Comparison of ENCODE assay signal across 9 cellular contexts in the genomic region with DNA sequence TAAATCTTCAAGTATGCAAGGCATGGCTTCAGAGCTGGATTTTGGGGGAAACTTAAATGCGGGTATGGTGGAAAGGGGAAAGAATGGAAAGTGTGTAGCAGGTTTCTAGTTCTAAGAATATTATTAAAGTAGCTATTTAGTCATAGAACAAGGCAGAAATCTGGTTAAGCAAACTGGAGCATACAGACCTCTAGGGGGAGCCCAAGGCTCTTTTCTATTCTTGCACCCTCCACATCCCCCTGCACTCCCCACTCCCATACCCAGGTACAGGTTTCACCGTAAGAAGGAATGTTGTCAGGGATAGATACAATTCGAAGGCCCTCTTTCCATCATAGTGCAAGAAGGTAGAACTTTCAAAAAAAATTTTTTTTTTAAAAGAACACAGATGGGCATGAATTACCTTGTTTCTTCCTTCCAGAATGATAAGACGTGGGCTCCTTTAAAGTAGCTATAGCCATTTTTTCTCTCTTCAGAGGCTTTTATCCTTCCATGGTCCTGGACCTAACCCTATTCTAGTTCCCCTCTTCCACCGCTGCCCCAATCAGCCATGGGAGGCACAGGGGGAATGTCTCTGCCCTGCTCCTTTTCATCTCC. TPM values are rescaled to one million over a fixed set of nuclear protein-coding genes. Genes with fewer than 3 reads are reported as not detected.
DNase-seq lines count a peak whose midpoint lies in the region; ATAC-seq and TF ChIP-seq lines count a peak whose summit lies in the region.
"Had no signal": no experiment of that assay in that cellular context is flagged by ENCODE, and none has a peak within 500 bp of the region (broad histone marks: within the 10 kb centered on the region; RNA-seq: fewer than 3 reads in every experiment).

No MANE protein-coding gene starts in this region.

- peak overlapping the region; percentile 41; the same call in 1 of the 2 replicates for H3K27ac ChIP-seq in VCaP
- no peak overlapping the region for H3K27ac ChIP-seq in CD8-positive, alpha-beta memory T cell (ENCODE audit: low read depth, low read length)
- H3K27ac ChIP-seq: upper lobe of left lung had no signal

- DNase-seq in stimulated activated CD4-positive, alpha-beta T cell treated with anti-CD3 and anti-CD28 coated beads, Interleukin-2, amount 100 ng/mL, for 48 hours, result peak; percentile 1
- no peak for DNase-seq in stimulated activated CD4-positive, alpha-beta T cell treated with anti-CD3 and anti-CD28 coated beads, Interleukin-4, amount 100 ng/mL, for 24 hours
- DNase-seq in NCI-H1092 (lab: John Stamatoyannopoulos, UW) (peak; percentile 34), iPS-NIHi11 (ENCODE audit: low spot score) (peak; percentile 71), amniotic stem cell (lab: John Stamatoyannopoulos, UW) (no peak)
- DNase-seq in CD8-positive, alpha-beta memory T cell, result no peak
- DNase-seq: upper lobe of left lung had no signal

- CTCF ChIA-PET in CD8-positive, alpha-beta memory T cell (lab: Charles Lee), result no interaction called here

- no peaks in the 10 kb centered on the region for H3K36me3 Mint-ChIP-seq in CD8-positive, alpha-beta memory T cell

- no peaks in the 10 kb centered on the region for H3K4me1 ChIP-seq in CD8-positive, alpha-beta memory T cell (ENCODE audit: insufficient read depth, low read length)
- H3K4me1 ChIP-seq: upper lobe of left lung had no signal

- no peaks in the 10 kb centered on the region for H3K36me3 ChIP-seq in CD8-positive, alpha-beta memory T cell (ENCODE audit: insufficient read depth, low read length)
- H3K36me3 ChIP-seq: upper lobe of left lung had no signal

- ATAC-seq in HG02571 (IDR thresholded peaks at IDR 0.05; ENCODE audit: unreplicated experiment), result peak; percentile 66

- H3K4me1 Mint-ChIP-seq in CD8-positive, alpha-beta memory T cell, result no peaks in the 10 kb centered on the region

- no peaks in the 10 kb centered on the region for H3K9me3 ChIP-seq in CD8-positive, alpha-beta memory T cell (ENCODE audit: low read length)
- H3K9me3 ChIP-seq: upper lobe of left lung had no signal

- peak overlapping the region in 1 of 8 donors; percentile 21 for H3K27ac Mint-ChIP-seq in CD8-positive, alpha-beta memory T cell

- H3K4me3 ChIP-seq in CD8-positive, alpha-beta memory T cell (ENCODE audit: low read length), result no peak overlapping the region
- H3K4me3 ChIP-seq: upper lobe of left lung had no signal

- no peaks in the 10 kb centered on the region for H3K27me3 ChIP-seq in CD8-positive, alpha-beta memory T cell (ENCODE audit: insufficient read depth, low read length, poor library complexity, severe bottlenecking)
- H3K27me3 ChIP-seq: upper lobe of left lung had no signal

- peak; percentile 87 for TF ChIP-seq CTCF in VCaP (conservative IDR thresholded peaks at IDR 0.05)

- peaks cover 1 to 16% of the 10 kb centered on the region in 2 donors for H3K27me3 Mint-ChIP-seq in CD8-positive, alpha-beta memory T cell

- POLR2A ChIA-PET in CD8-positive, alpha-beta memory T cell (lab: Charles Lee), result no interaction called here

- H3K9me3 Mint-ChIP-seq in CD8-positive, alpha-beta memory T cell, result no peaks in the 10 kb centered on the region

- H3K4me3 Mint-ChIP-seq in CD8-positive, alpha-beta memory T cell, result no peak overlapping the region

RNA-seq across cellular contexts. Expression of gene SMIM30, which starts 41.5 kb away (rescaled TPM):
- 10 to 100 TPM; 47.9 to 52.4 TPM for total RNA-seq in CD8-positive, alpha-beta memory T cell
- 53.3 TPM for polyA plus RNA-seq in CD8-positive, alpha-beta memory T cell

Comparison
In these comparisons a context has a peak if more than half of its experiments do, and no peak if none do; other contexts are left out.
1. DNase-seq: peak in stimulated activated CD4-positive, alpha-beta T cell treated with anti-CD3 and anti-CD28 coated beads, Interleukin-2, amount 100 ng/mL, for 48 hours (2 of 2), NCI-H1092 (single experiment) and iPS-NIHi11 (single experiment); none in stimulated activated CD4-positive, alpha-beta T cell treated with anti-CD3 and anti-CD28 coated beads, Interleukin-4, amount 100 ng/mL, for 24 hours (single experiment), CD8-positive, alpha-beta memory T cell (0 of 5) and amniotic stem cell (single experiment).